3 cellular contexts compared by ENCODE assay signal in the genomic region with DNA sequence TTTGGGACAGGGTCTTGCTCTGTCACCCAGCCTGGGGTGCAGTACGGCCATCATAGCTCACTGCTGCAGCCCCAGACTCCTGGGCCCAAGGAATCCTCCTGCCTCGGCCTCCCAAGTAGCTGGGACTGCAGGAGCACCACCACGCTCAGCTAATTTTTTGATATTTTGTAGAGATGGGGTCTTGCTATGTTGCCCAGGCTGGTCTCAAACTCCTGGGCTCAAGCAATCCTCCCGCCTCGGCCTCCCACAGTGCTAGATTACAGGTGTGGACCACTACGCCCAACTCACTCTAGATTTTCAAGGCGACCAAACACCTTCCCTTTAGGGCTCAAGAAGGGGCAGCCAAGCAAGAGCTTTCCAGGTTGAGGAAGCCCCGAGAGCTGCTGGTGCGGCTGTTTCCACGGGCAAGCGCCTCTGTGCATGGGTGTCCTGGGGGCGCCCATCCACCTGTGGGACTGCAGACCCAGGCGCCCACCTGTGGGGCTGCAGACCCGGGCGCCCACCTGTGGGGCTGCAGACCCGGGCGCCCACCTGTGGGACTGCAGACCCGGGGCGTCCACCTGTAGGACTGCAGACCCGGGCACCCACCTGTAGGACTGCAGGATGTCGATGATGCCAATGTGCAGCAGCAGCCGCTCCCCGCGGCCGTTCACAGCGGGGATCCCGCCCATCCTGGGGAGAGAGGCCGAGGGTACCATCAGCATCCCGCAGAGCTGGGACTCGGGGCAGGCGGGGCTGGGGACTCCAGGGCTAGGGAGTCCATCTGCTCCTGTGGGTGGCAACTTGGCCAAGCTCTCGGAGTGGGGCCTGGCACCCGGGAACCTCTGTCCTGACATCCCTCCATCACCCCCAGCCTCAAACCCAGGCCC.
A peak's percentile ranks its signal among the peaks of the same experiment; 100 is the strongest.
TF ChIP-seq lines count a peak whose summit lies in the region.

No MANE protein-coding gene starts in this region.

TF ChIP-seq in HepG2, 621 proteins besides CTCF, POLR2A, EP300 and RAD21:
- TF ChIP-seq ZBTB37 (CRISPR knock-in tag; IDR thresholded peaks at IDR 0.05) = no peak
- peak; percentile 61; the same call in 1 of the 2 replicates for TF ChIP-seq ZNF121 (CRISPR knock-in tag; IDR thresholded peaks at IDR 0.05)

TF ChIP-seq in HEK293, 187 proteins besides CTCF, POLR2A, EP300 and RAD21:
- TF ChIP-seq ZNF121 (tag by site-specific recombination; IDR thresholded peaks at IDR 0.05) (peak; percentile 91), SCRT1 (tag by site-specific recombination; IDR thresholded peaks at IDR 0.05; ENCODE audit: borderline replicate concordance) (peak; percentile 100), SCRT2 (tag by site-specific recombination; IDR thresholded peaks at IDR 0.05) (peak; percentile 97)
- TF ChIP-seq, protein P1, sequence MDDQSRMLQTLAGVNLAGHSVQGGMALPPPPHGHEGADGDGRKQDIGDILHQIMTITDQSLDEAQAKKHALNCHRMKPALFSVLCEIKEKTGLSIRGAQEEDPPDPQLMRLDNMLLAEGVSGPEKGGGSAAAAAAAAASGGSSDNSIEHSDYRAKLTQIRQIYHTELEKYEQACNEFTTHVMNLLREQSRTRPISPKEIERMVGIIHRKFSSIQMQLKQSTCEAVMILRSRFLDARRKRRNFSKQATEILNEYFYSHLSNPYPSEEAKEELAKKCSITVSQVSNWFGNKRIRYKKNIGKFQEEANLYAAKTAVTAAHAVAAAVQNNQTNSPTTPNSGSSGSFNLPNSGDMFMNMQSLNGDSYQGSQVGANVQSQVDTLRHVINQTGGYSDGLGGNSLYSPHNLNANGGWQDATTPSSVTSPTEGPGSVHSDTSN (CRISPR knock-in tag; IDR thresholded peaks at IDR 0.05) = no peak

TF ChIP-seq in WTC11, 78 proteins besides CTCF, POLR2A, EP300 and RAD21:
- TF ChIP-seq ZNF121 (CRISPR knock-in tag; IDR thresholded peaks at IDR 0.05) (peak; percentile 66; the same call in 1 of the 2 replicates), NFYB (CRISPR knock-in tag; conservative IDR thresholded peaks at IDR 0.05; ENCODE audit: low read depth) (no peak)
